In the genomic region with DNA sequence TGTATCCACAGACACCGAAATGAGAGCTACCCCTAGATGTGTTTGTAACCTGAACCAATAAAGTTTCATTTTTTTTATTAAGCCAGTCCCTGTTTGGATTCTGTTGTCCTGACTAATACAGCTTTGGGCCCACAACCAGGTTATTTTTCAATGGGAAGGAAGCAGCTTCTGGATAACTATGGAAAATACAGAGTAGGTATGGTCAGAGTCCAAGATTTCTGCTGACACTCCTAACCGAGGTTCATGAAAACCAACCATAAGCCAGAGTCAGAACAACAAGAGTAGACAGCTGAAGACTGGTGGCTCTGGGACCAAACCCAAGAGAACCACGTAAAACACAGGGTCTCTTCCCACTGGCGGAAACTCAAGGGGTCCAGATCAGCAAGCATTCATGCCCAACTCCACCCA, we compare ENCODE assay signal across 10 cellular contexts. TPM values are rescaled to one million over a fixed set of nuclear protein-coding genes. Genes with fewer than 3 reads are reported as not detected.
A peak's percentile ranks its signal among the peaks of the same experiment; 100 is the strongest.
DNase-seq lines count a peak whose midpoint lies in the region; ATAC-seq and TF ChIP-seq lines count a peak whose summit lies in the region.
"Had no signal": no experiment of that assay in that cellular context is flagged by ENCODE, and none has a peak within 500 bp of the region (broad histone marks: within the 10 kb centered on the region; RNA-seq: fewer than 3 reads in every experiment).

No MANE protein-coding gene starts in this region.

- H3K27ac Mint-ChIP-seq in HFFc6, result peak overlapping the region; percentile 48; the same call in 1 of the 2 replicates
- H3K27ac Mint-ChIP-seq: IgD-negative memory B cell had no signal

- WGBS in stomach, 5 donors, result 56 to 63% (median 60%) methylated on average over 4 of the region's 4 CpGs

- no peaks in the 10 kb centered on the region for H3K36me3 Mint-ChIP-seq in HFFc6 (ENCODE audit: low read depth)
- H3K36me3 Mint-ChIP-seq: IgD-negative memory B cell had no signal

- ATAC-seq in left lobe of liver, result peak; percentile 64
- ATAC-seq: Panc1 had no signal

- TF ChIP-seq CTCF in HFFc6 (IDR thresholded peaks at IDR 0.05) (no peak), astrocyte of the spinal cord (IDR thresholded peaks at IDR 0.05; ENCODE audit: low read depth, low read length) (no peak), stomach (IDR thresholded peaks at IDR 0.05) (no peak)

- H3K4me3 Mint-ChIP-seq in HFFc6, result no peak overlapping the region

- H3K4me3 ChIP-seq in astrocyte of the spinal cord (ENCODE audit: low read depth, low read length) (no peak overlapping the region), stomach (peak overlapping the region in 1 of 4 donors; percentile 4)

- peaks cover 3% of the 10 kb centered on the region for H3K27me3 Mint-ChIP-seq in HFFc6 (ENCODE audit: insufficient read depth)
- H3K27me3 Mint-ChIP-seq: IgD-negative memory B cell had no signal

- H3K4me1 Mint-ChIP-seq in HFFc6 (ENCODE audit: low read depth), result peaks cover 62% of the 10 kb centered on the region

- intact Hi-C loops in stomach (cut with DNase I; ENCODE audit: low total_unique reads), result loop anchor here (5.0 kb wide), 1 partner anchor 51 kb away; no protein-coding TSS in a partner anchor

- H3K27me3 ChIP-seq in stomach, result no peaks in the 10 kb centered on the region

- no peak for TF ChIP-seq EP300 in stomach (IDR thresholded peaks at IDR 0.05)

- H3K27ac ChIP-seq in stomach, result peak overlapping the region; percentile 59 to 80 (median 76)
- H3K27ac ChIP-seq: parathyroid adenoma had no signal

- no peak for TF ChIP-seq POLR2A in stomach (IDR thresholded peaks at IDR 0.05)

- H3K9me3 Mint-ChIP-seq in HFFc6, result no peaks in the 10 kb centered on the region
- H3K9me3 Mint-ChIP-seq: IgD-negative memory B cell had no signal

- in situ Hi-C loops in astrocyte of the spinal cord (cut with HindIII; ENCODE audit: low sequenced_read_pairs), result no loop called here

- H3K4me1 ChIP-seq in stomach, result peaks cover 84 to 100% (median 96%) of the 10 kb centered on the region in 4 donors

- no peaks in the 10 kb centered on the region for H3K9me3 ChIP-seq in stomach

- H3K36me3 ChIP-seq in stomach, result peaks cover 0 to 13% (median 9%) of the 10 kb centered on the region in 4 donors

- no peak for DNase-seq in HFFc6
- DNase-seq in astrocyte of the spinal cord (ENCODE audit: low read depth, low spot score), result peak; percentile 50
- no peak for DNase-seq in left lobe of liver (ENCODE audit: low spot score)
- no peak for DNase-seq in stomach
- DNase-seq in NCI-H128 (lab: John Stamatoyannopoulos, UW; ENCODE audit: unreplicated experiment), result no peak
- no peak for DNase-seq in globus pallidus (ENCODE audit: low spot score)
- no peak for DNase-seq in SHP77 treated with DMSO at 0.1 percent for 48 hours (lab: John Stamatoyannopoulos, UW)

RNA-seq across cellular contexts. Expression of gene KLF9, which starts 10.8 kb away (rescaled TPM):
- total RNA-seq in HFFc6 (2021; fragmentation: NEBNext Ultra II Directional; extraction: Animal tissue kit (Norgen Biotek cat#: 25700)), result 10 to 100 TPM in 5 of 6 experiments, 1 to 10 TPM in 1; 7.9 to 15.7 (median 12.4) TPM
- total RNA-seq in left lobe of liver (35.5 TPM), stomach (100 to 1,000 TPM in 2 of 5 donors, 10 to 100 TPM in 3; 37.3 to 174 (median 95.3) TPM)
- 10 to 100 TPM; 27.9 to 35.9 (median 28.4) TPM for polyA plus RNA-seq in stomach
